27 cellular contexts compared by ENCODE assay signal in the genomic region with DNA sequence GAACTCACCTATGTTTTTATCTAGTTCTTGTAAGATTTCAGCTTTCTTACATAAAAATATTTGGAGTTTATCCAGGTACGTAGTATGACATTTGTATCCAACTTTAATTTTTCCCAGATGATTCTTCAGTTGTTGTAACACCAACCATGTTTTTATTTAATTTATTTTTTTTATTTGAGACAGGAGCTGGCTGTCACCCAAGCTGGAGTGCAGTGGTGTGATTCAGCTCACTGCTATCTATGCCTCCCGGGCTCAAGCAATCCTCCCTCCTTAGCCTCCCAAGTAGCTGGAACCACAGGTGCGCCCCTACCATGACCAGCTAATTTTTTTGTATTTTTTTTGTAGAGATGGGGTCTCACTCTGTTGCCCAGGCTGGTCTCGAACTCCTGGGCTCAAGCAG. TPM values are rescaled to one million over a fixed set of nuclear protein-coding genes. Genes with fewer than 3 reads are reported as not detected.
DNase-seq lines count a peak whose midpoint lies in the region; ATAC-seq and TF ChIP-seq lines count a peak whose summit lies in the region.
"Had no signal": no experiment of that assay in that cellular context is flagged by ENCODE, and none has a peak within 500 bp of the region (broad histone marks: within the 10 kb centered on the region; RNA-seq: fewer than 3 reads in every experiment).

No MANE protein-coding gene starts in this region.

- peaks cover 0 to 23% of the 10 kb centered on the region in 2 experiments; a peak in 2 of 4 replicates for H3K36me3 ChIP-seq in HCT116 (ENCODE audit: control insufficient read depth in 1 of 2, insufficient read depth in 2 of 2, low read length in 2 of 2)
- H3K36me3 ChIP-seq in CD8-positive, alpha-beta T cell (ENCODE audit: insufficient read depth, low read length): no peaks in the 10 kb centered on the region
- H3K36me3 ChIP-seq: adrenal gland, breast epithelium had no signal

- DNase-seq in AG09319 (ENCODE audit: extremely low read depth, low read depth) (peak; percentile 44), HCT116 (ENCODE audit: low read depth, low spot score) (no peak), amniotic epithelial cell (ENCODE audit: low read depth) (peak; percentile 34), fibroblast of pulmonary artery (ENCODE audit: low read depth) (peak; percentile 24), iPS-NIHi7 (ENCODE audit: extremely low spot score) (no peak), DMS153 treated with DMSO at 0.1 percent for 48 hours (lab: John Stamatoyannopoulos, UW; ENCODE audit: unreplicated experiment) (no peak)
- DNase-seq in activated CD4-positive, alpha-beta T cell treated with anti-CD3 and anti-CD28 coated beads, Interleukin-2, amount 10 ng/mL, durations not matched to agents 24 days and 14 days: no peak
- DNase-seq in CD8-positive, alpha-beta T cell: no peak
- DNase-seq: activated CD4-positive, alpha-beta T cell treated with anti-CD3 and anti-CD28 coated beads for 4 hours; activated T-cell treated with anti-CD3 and anti-CD28 coated beads, Interleukin-2, amount 50 U/mL, for 4 hours; AML-193; CD8-positive, alpha-beta memory T cell; effector memory CD8-positive, alpha-beta T cell; GDM1; glutamatergic neuron; naive thymus-derived CD8-positive, alpha-beta T cell; NCI-H1436; occipital lobe; OCI-M1; retina; Right ventricle myocardium superior; small intestine; stimulated activated CD8-positive, alpha-beta memory T cell treated with anti-CD3 and anti-CD28 coated beads, Interleukin-4, amount 100 ng/mL, for 48 hours; stimulated activated naive CD8-positive, alpha-beta T cell treated with anti-CD3 and anti-CD28 coated beads, Interleukin-15, amount 100 ng/mL, for 72 hours had no signal

- no peak overlapping the region for H3K27ac ChIP-seq in HCT116 (ENCODE audit: low read depth, low read length)
- no peak overlapping the region for H3K27ac ChIP-seq in CD8-positive, alpha-beta T cell (ENCODE audit: low read depth, low read length)
- H3K27ac ChIP-seq: adrenal gland, breast epithelium, KMS-11 had no signal

- TF ChIP-seq POLR2A in HCT116 (IDR thresholded peaks at IDR 0.05; ENCODE audit: borderline replicate concordance, extremely low read depth, insufficient read depth, insufficient read length): no peak

- no peak overlapping the region for H3K9ac ChIP-seq in HCT116 (ENCODE audit: low read length)
- H3K9ac ChIP-seq: KMS-11 had no signal

- peaks cover 6% of the 10 kb centered on the region for H3K4me1 Mint-ChIP-seq in activated CD4-positive, alpha-beta T cell treated with anti-CD3 and anti-CD28 coated beads, Interleukin-2, amount 10 ng/mL, durations not matched to agents 24 days and 14 days
- peaks cover under 1% of the 10 kb centered on the region for H3K4me1 Mint-ChIP-seq in CD8-positive, alpha-beta T cell (ENCODE audit: low read depth)
- H3K4me1 Mint-ChIP-seq: stimulated activated naive CD8-positive, alpha-beta T cell treated with anti-CD3 and anti-CD28 coated beads, Interleukin-15, amount 100 ng/mL, for 72 hours had no signal

- H3K79me2 ChIP-seq in HCT116 (ENCODE audit: insufficient read depth, low read length): peaks cover 65% of the 10 kb centered on the region

- peaks cover 25% of the 10 kb centered on the region for H3K36me3 Mint-ChIP-seq in activated CD4-positive, alpha-beta T cell treated with anti-CD3 and anti-CD28 coated beads, Interleukin-2, amount 10 ng/mL, durations not matched to agents 24 days and 14 days (ENCODE audit: low read depth)
- H3K36me3 Mint-ChIP-seq in CD8-positive, alpha-beta T cell: no peaks in the 10 kb centered on the region
- H3K36me3 Mint-ChIP-seq: CD8-positive, alpha-beta memory T cell had no signal

- H3K4me1 ChIP-seq in HCT116 (ENCODE audit: control insufficient read depth in 1 of 2, insufficient read depth in 2 of 2, low read length in 2 of 2): peaks cover 0 to 30% of the 10 kb centered on the region in 2 experiments; a peak in 2 of 4 replicates
- no peaks in the 10 kb centered on the region for H3K4me1 ChIP-seq in CD8-positive, alpha-beta T cell (ENCODE audit: insufficient read depth, low read length)
- H3K4me1 ChIP-seq: adrenal gland, breast epithelium had no signal

- no peaks in the 10 kb centered on the region for H3K27me3 Mint-ChIP-seq in activated CD4-positive, alpha-beta T cell treated with anti-CD3 and anti-CD28 coated beads, Interleukin-2, amount 10 ng/mL, durations not matched to agents 24 days and 14 days
- no peaks in the 10 kb centered on the region for H3K27me3 Mint-ChIP-seq in CD8-positive, alpha-beta T cell (ENCODE audit: low read depth)
- H3K27me3 Mint-ChIP-seq: effector memory CD8-positive, alpha-beta T cell; naive thymus-derived CD8-positive, alpha-beta T cell; stimulated activated naive CD8-positive, alpha-beta T cell treated with anti-CD3 and anti-CD28 coated beads, Interleukin-15, amount 100 ng/mL, for 72 hours had no signal

- H3K4me3 Mint-ChIP-seq in activated CD4-positive, alpha-beta T cell treated with anti-CD3 and anti-CD28 coated beads, Interleukin-2, amount 10 ng/mL, durations not matched to agents 24 days and 14 days: no peak overlapping the region
- H3K4me3 Mint-ChIP-seq in CD8-positive, alpha-beta T cell: no peak overlapping the region
- H3K4me3 Mint-ChIP-seq: activated T-cell treated with anti-CD3 and anti-CD28 coated beads, Interleukin-2, amount 50 U/mL, for 4 hours; CD8-positive, alpha-beta memory T cell; effector memory CD8-positive, alpha-beta T cell; naive thymus-derived CD8-positive, alpha-beta T cell; stimulated activated naive CD8-positive, alpha-beta T cell treated with anti-CD3 and anti-CD28 coated beads, Interleukin-15, amount 100 ng/mL, for 72 hours had no signal

- H3K4me3 ChIP-seq in HCT116 (replicated peaks in 1 of 2; ENCODE audit: low read depth in 1 of 2, low read length in 2 of 2): no peak overlapping the region
- no peak overlapping the region for H3K4me3 ChIP-seq in fibroblast of pulmonary artery (replicated peaks; ENCODE audit: low read depth, low read length)
- no peak overlapping the region for H3K4me3 ChIP-seq in CD8-positive, alpha-beta T cell (ENCODE audit: low read depth, low read length)
- H3K4me3 ChIP-seq: adrenal gland, breast epithelium had no signal

- no peak for TF ChIP-seq CTCF in AG09319 (IDR thresholded peaks at IDR 0.05; ENCODE audit: low read depth, low read length)
- no peak for TF ChIP-seq CTCF in HCT116 (IDR thresholded peaks at IDR 0.05 in 2 of 3, conservative IDR thresholded peaks at IDR 0.05 in 1 of 3; ENCODE audit: borderline replicate concordance in 1 of 3, insufficient read depth in 1 of 3, low read depth in 2 of 3, low read length in 2 of 3)
- no peak for TF ChIP-seq CTCF in fibroblast of pulmonary artery (IDR thresholded peaks at IDR 0.05; ENCODE audit: low read length, missing control alignments)
- TF ChIP-seq CTCF in CD8-positive, alpha-beta T cell (IDR thresholded peaks at IDR 0.05): no peak

- POLR2A ChIA-PET in HCT116 (lab: Charles Lee): no interaction called here
- POLR2A ChIA-PET in CD8-positive, alpha-beta T cell (lab: Charles Lee): no interaction called here

- H3K9me3 Mint-ChIP-seq in activated CD4-positive, alpha-beta T cell treated with anti-CD3 and anti-CD28 coated beads, Interleukin-2, amount 10 ng/mL, durations not matched to agents 24 days and 14 days: no peaks in the 10 kb centered on the region
- no peaks in the 10 kb centered on the region for H3K9me3 Mint-ChIP-seq in CD8-positive, alpha-beta T cell
- H3K9me3 Mint-ChIP-seq: activated T-cell treated with anti-CD3 and anti-CD28 coated beads, Interleukin-2, amount 50 U/mL, for 4 hours; CD8-positive, alpha-beta memory T cell; effector memory CD8-positive, alpha-beta T cell; naive thymus-derived CD8-positive, alpha-beta T cell; stimulated activated naive CD8-positive, alpha-beta T cell treated with anti-CD3 and anti-CD28 coated beads, Interleukin-15, amount 100 ng/mL, for 72 hours had no signal

- H3K9me3 ChIP-seq in HCT116 (ENCODE audit: control insufficient read depth in 1 of 2, insufficient read depth in 1 of 2, low read depth in 1 of 2, low read length in 2 of 2): no peaks in the 10 kb centered on the region
- H3K9me3 ChIP-seq in CD8-positive, alpha-beta T cell (ENCODE audit: low read length): no peaks in the 10 kb centered on the region
- H3K9me3 ChIP-seq: adrenal gland, breast epithelium had no signal

- no TSS peak for BruUV-seq in HCT116 (replicated peaks; lab: Mats Ljungman, UMichigan)

- H3K4me2 ChIP-seq in HCT116 (ENCODE audit: low read length): peak overlapping the region; percentile 8; the same call in 1 of the 2 replicates
- H3K4me2 ChIP-seq: KMS-11 had no signal

- intact Hi-C loops in HCT116 (cut with micrococcal nuclease): loop anchor here (10.0 kb wide), 1 partner anchor 102 kb away; the partner anchor contains the start of gene ACVR2B
- intact Hi-C loops in activated CD4-positive, alpha-beta T cell treated with anti-CD3 and anti-CD28 coated beads, Interleukin-2, amount 10 ng/mL, durations not matched to agents 24 days and 14 days (cut with micrococcal nuclease): no loop called here
- intact Hi-C loops in CD8-positive, alpha-beta T cell (cut with DNase I, micrococcal nuclease): no loop called here

- CTCF ChIA-PET in HCT116 (lab: Charles Lee): no interaction called here
- CTCF ChIA-PET in CD8-positive, alpha-beta T cell (lab: Charles Lee): interaction anchor here (0.5 to 1.1 kb wide), 3 partner anchors 10 to 298 kb away, joined by 3 read pairs; no protein-coding TSS in a partner anchor

- peaks cover 4% of the 10 kb centered on the region; the same call in 1 of the 2 replicates for H4K20me1 ChIP-seq in HCT116 (ENCODE audit: insufficient read depth)

- ATAC-seq in HCT116: no peak
- ATAC-seq in CD8-positive, alpha-beta T cell: no peak
- ATAC-seq: activated T-cell treated with anti-CD3 and anti-CD28 coated beads, Interleukin-2, amount 50 U/mL, for 4 hours; effector memory CD8-positive, alpha-beta T cell; naive thymus-derived CD8-positive, alpha-beta T cell; stimulated activated naive CD8-positive, alpha-beta T cell treated with anti-CD3 and anti-CD28 coated beads, Interleukin-15, amount 100 ng/mL, for 72 hours had no signal

- RAD21 ChIA-PET in HCT116 (lab: Charles Lee; ENCODE audit: low non-redundant PET in 1 of 2, low total read pairs in 2 of 2, uncharacterized antibody in 2 of 2, unreplicated experiment in 2 of 2): no interaction called here

- no peaks in the 10 kb centered on the region for H3K9me2 ChIP-seq in HCT116 (ENCODE audit: insufficient read depth)

- H2AFZ ChIP-seq in HCT116 (ENCODE audit: low read depth, low read length, poor library complexity, severe bottlenecking): no peak overlapping the region

- H3K27me3 ChIP-seq in HCT116 (ENCODE audit: insufficient read depth, low read length): no peaks in the 10 kb centered on the region
- H3K27me3 ChIP-seq in CD8-positive, alpha-beta T cell (ENCODE audit: insufficient read depth, low read length): no peaks in the 10 kb centered on the region
- H3K27me3 ChIP-seq: adrenal gland, breast epithelium had no signal

- TF ChIP-seq RAD21 in HCT116 (IDR thresholded peaks at IDR 0.05; ENCODE audit: low read depth): no peak

- no peak overlapping the region for H3K27ac Mint-ChIP-seq in activated CD4-positive, alpha-beta T cell treated with anti-CD3 and anti-CD28 coated beads, Interleukin-2, amount 10 ng/mL, durations not matched to agents 24 days and 14 days
- H3K27ac Mint-ChIP-seq in CD8-positive, alpha-beta T cell: no peak overlapping the region
- H3K27ac Mint-ChIP-seq: effector memory CD8-positive, alpha-beta T cell; naive thymus-derived CD8-positive, alpha-beta T cell; stimulated activated naive CD8-positive, alpha-beta T cell treated with anti-CD3 and anti-CD28 coated beads, Interleukin-15, amount 100 ng/mL, for 72 hours had no signal

RNA-seq across cellular contexts. Expression of gene XYLB, which starts 6.6 kb away (rescaled TPM):
- 14.0 TPM for total RNA-seq in HCT116 (2021; ENCODE audit: unreplicated experiment)
- polyA plus RNA-seq in HCT116 (2012): 3.4 and 4.0 TPM in 2 replicates
- 11.1 and 11.6 TPM in 2 replicates for total RNA-seq in activated CD4-positive, alpha-beta T cell treated with anti-CD3 and anti-CD28 coated beads, Interleukin-2, amount 10 ng/mL, durations not matched to agents 24 days and 14 days
- total RNA-seq in CD8-positive, alpha-beta T cell: under 1 TPM; 0.47 to 0.52 TPM

Comparison
In these comparisons a context has a peak if more than half of its experiments do, and no peak if none do; other contexts are left out.
1. DNase-seq: peak in AG09319 (single experiment), amniotic epithelial cell (single experiment) and fibroblast of pulmonary artery (single experiment); none in HCT116 (single experiment), activated CD4-positive, alpha-beta T cell treated with anti-CD3 and anti-CD28 coated beads, Interleukin-2, amount 10 ng/mL, durations not matched to agents 24 days and 14 days (single experiment), iPS-NIHi7 (single experiment), DMS153 treated with DMSO at 0.1 percent for 48 hours (single experiment) and CD8-positive, alpha-beta T cell (0 of 7).